26 cellular contexts compared by ENCODE assay signal in the genomic region with DNA sequence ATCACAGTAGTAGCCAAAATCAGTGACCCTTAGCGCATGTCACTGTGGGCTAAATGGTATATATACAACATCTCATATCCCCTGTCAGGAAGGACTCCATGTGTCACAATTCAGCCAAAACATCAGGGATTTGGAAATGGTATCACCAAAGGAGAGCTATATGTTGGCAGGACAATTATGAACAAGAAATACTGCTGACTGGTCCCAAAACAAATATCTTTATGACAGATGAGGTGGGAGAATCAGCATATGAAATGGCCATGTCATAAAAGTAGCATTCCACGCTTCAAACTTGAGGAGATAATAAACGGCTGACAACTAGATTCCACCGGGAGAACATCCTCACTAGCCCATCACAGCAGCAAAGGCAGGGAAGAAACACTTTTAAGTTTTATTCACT.
"Had no signal": no experiment of that assay in that cellular context is flagged by ENCODE, and none has a peak within 500 bp of the region (broad histone marks: within the 10 kb centered on the region; RNA-seq: fewer than 3 reads in every experiment).

No MANE protein-coding gene starts in this region.

- DNase-seq: activated CD4-positive, alpha-beta T cell treated with anti-CD3 and anti-CD28 coated beads, Interleukin-2, amount 10 ng/mL, durations not matched to agents 7 days and 5 days; activated CD4-positive, alpha-beta T cell treated with anti-CD3 and anti-CD28 coated beads, Interleukin-2, amount 50 U/mL, for 48 hours; activated CD8-positive, alpha-beta memory T cell treated with anti-CD3 and anti-CD28 coated beads, Interleukin-2, amount 50 U/mL, for 4 hours; activated gamma-delta T cell treated with Interleukin-2 at 50 U/mL for 16 hours; activated naive CD4-positive, alpha-beta T cell treated with anti-CD3 and anti-CD28 coated beads for 36 hours; activated T-cell treated with anti-CD3 and anti-CD28 coated beads for 4 hours; activated T-cell treated with anti-CD3 and anti-CD28 coated beads, Interleukin-2, amount 50 U/mL, for 4 hours; adrenal gland; body of pancreas; Kasumi-1; MG63; NCI-H1048; NCI-H1105 treated with DMSO at 0.1 percent for 48 hours; NCI-H1436; NCI-H1694; NCI-H1930; NCI-H345; NCI-H524 treated with DMSO at 0.1 percent for 48 hours; NCI-H748 treated with DMSO at 0.1 percent for 48 hours; NK-92 treated with Interleukin-12 subunit alpha and Interleukin-12 subunit beta, amount 100 ng/mL, for 24 hours; Right ventricle myocardium superior; T1000; WERI-Rb-1 had no signal

- ATAC-seq: activated naive CD4-positive, alpha-beta T cell treated with anti-CD3 and anti-CD28 coated beads, Interleukin-2, amount 50 U/mL, for 72 hours; activated T-cell treated with anti-CD3 and anti-CD28 coated beads, Interleukin-2, amount 50 U/mL, for 4 hours; body of pancreas had no signal

- H3K27me3 Mint-ChIP-seq: activated CD4-positive, alpha-beta T cell treated with anti-CD3 and anti-CD28 coated beads, Interleukin-2, amount 10 ng/mL, durations not matched to agents 7 days and 5 days had no signal

- H3K9me3 Mint-ChIP-seq: activated CD4-positive, alpha-beta T cell treated with anti-CD3 and anti-CD28 coated beads, Interleukin-2, amount 10 ng/mL, durations not matched to agents 7 days and 5 days; activated naive CD4-positive, alpha-beta T cell treated with anti-CD3 and anti-CD28 coated beads for 36 hours; activated T-helper 1 cell treated with anti-CD3 and anti-CD28 coated beads, Interleukin-12 subunit alpha, Interleukin-12 subunit beta, Interleukin-2, Interleukin-4 antibody, amounts not matched to agents 30 ng/mL and 10 ng/mL and 1 ng/mL, durations not matched to agents 14 hours and 24 hours and 36 hours had no signal

- H3K27me3 ChIP-seq: adrenal gland, body of pancreas, breast epithelium, MG63 had no signal

- H3K9me3 ChIP-seq: adrenal gland, body of pancreas, breast epithelium, MG63 had no signal

- H3K4me3 ChIP-seq: adrenal gland, body of pancreas, breast epithelium, MG63 had no signal

- H3K36me3 ChIP-seq: adrenal gland, breast epithelium, MG63, WERI-Rb-1 had no signal

- H3K27ac Mint-ChIP-seq: activated CD4-positive, alpha-beta T cell treated with anti-CD3 and anti-CD28 coated beads, Interleukin-2, amount 10 ng/mL, durations not matched to agents 7 days and 5 days; activated naive CD4-positive, alpha-beta T cell treated with anti-CD3 and anti-CD28 coated beads for 36 hours; activated naive CD4-positive, alpha-beta T cell treated with anti-CD3 and anti-CD28 coated beads, Interleukin-2, amount 50 U/mL, for 72 hours; activated T-helper 1 cell treated with anti-CD3 and anti-CD28 coated beads, Interleukin-12 subunit alpha, Interleukin-12 subunit beta, Interleukin-2, Interleukin-4 antibody, amounts not matched to agents 30 ng/mL and 10 ng/mL and 1 ng/mL, durations not matched to agents 14 hours and 24 hours and 36 hours had no signal

- H3K27ac ChIP-seq: adrenal gland, body of pancreas, breast epithelium, WERI-Rb-1 had no signal

- H3K4me1 ChIP-seq: breast epithelium had no signal

- H3K4me3 Mint-ChIP-seq: activated CD4-positive, alpha-beta T cell treated with anti-CD3 and anti-CD28 coated beads, Interleukin-2, amount 10 ng/mL, durations not matched to agents 7 days and 5 days; activated naive CD4-positive, alpha-beta T cell treated with anti-CD3 and anti-CD28 coated beads for 36 hours; activated T-cell treated with anti-CD3 and anti-CD28 coated beads, Interleukin-2, amount 50 U/mL, for 4 hours; activated T-helper 1 cell treated with anti-CD3 and anti-CD28 coated beads, Interleukin-12 subunit alpha, Interleukin-12 subunit beta, Interleukin-2, Interleukin-4 antibody, amounts not matched to agents 30 ng/mL and 10 ng/mL and 1 ng/mL, durations not matched to agents 14 hours and 24 hours and 36 hours had no signal

- H3K4me1 Mint-ChIP-seq: activated CD4-positive, alpha-beta T cell treated with anti-CD3 and anti-CD28 coated beads, Interleukin-2, amount 10 ng/mL, durations not matched to agents 7 days and 5 days had no signal
